ENCODE assay signal across 8 cellular contexts in the genomic region with DNA sequence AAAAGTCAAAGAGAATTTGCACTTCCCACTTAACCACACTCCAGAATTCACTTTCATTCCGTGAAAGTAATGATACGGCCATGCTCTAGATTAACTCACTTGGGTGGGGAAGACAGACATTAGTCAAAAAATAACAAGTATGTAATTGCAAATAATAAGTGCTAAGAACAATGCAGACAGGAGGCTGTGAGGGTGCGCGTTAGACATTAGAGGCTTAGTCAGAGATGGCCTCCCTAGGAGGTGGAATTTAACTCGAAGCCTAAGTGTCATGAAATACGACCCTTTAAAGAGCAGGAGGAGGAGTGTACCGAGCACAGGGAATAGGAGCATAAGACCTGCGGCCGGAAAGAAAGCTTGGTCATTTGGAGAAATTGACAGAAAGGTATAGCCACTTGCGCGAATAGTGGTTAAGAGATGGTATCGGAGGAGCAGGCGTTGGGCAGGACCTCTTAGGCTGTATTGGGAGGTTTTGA. TPM values are rescaled to one million over a fixed set of nuclear protein-coding genes. Genes with fewer than 3 reads are reported as not detected.
A peak's percentile ranks its signal among the peaks of the same experiment; 100 is the strongest.
DNase-seq lines count a peak whose midpoint lies in the region; ATAC-seq and TF ChIP-seq lines count a peak whose summit lies in the region.

No MANE protein-coding gene starts in this region.

- no peaks in the 10 kb centered on the region for H3K27me3 ChIP-seq in iPS-15b (ENCODE audit: control insufficient read depth, insufficient read depth, low read length)

- peak; percentile 9 for ATAC-seq in GM18498 (IDR thresholded peaks at IDR 0.05; ENCODE audit: unreplicated experiment)

- POLR2A ChIA-PET in AG04449 (lab: Yijun Ruan, JAX) = interaction anchor here (0.8 kb wide), 1 partner anchor 10 kb away, joined by 3 read pairs; no protein-coding TSS in a partner anchor

- H3K9me3 Mint-ChIP-seq in activated T-cell treated with anti-CD3 and anti-CD28 coated beads, Interleukin-2, amount 50 U/mL, for 24 hours = no peaks in the 10 kb centered on the region

- H3K9me3 ChIP-seq in iPS-15b (ENCODE audit: control insufficient read depth, insufficient read depth, low read length) = no peaks in the 10 kb centered on the region

- DNase-seq in AG04449 (ENCODE audit: low read depth, low spot score) (no peak), LHCN-M2 (ENCODE audit: low read depth) (peak; percentile 40), amniotic stem cell (lab: John Stamatoyannopoulos, UW) (no peak)
- DNase-seq in activated T-cell treated with anti-CD3 and anti-CD28 coated beads, Interleukin-2, amount 50 U/mL, for 24 hours = peak; percentile 44
- peak; percentile 23 for DNase-seq in stimulated activated CD4-positive, alpha-beta T cell treated with anti-CD3 and anti-CD28 coated beads, Interleukin-4, amount 100 ng/mL, for 24 hours
- no peak for DNase-seq in effector CD8-positive, alpha-beta T cell (lab: John Stamatoyannopoulos, UW)

- H3K4me3 ChIP-seq in AG04449 (ENCODE audit: low read depth, low read length) = peak overlapping the region; percentile 86
- H3K4me3 ChIP-seq in iPS-15b (ENCODE audit: low read depth, low read length) = peak overlapping the region; percentile 93

- peaks cover 9% of the 10 kb centered on the region for H3K36me3 ChIP-seq in iPS-15b (ENCODE audit: control insufficient read depth, insufficient read depth, low read length)

- H3K4me3 Mint-ChIP-seq in activated T-cell treated with anti-CD3 and anti-CD28 coated beads, Interleukin-2, amount 50 U/mL, for 24 hours = no peak overlapping the region

- TF ChIP-seq CTCF in AG04449 (IDR thresholded peaks at IDR 0.05; ENCODE audit: insufficient read depth, low read length, missing control alignments) = no peak

- no peak overlapping the region for H3K27ac Mint-ChIP-seq in activated T-cell treated with anti-CD3 and anti-CD28 coated beads, Interleukin-2, amount 50 U/mL, for 24 hours

- H3K4me1 ChIP-seq in iPS-15b (ENCODE audit: control insufficient read depth, insufficient read depth, low read length) = peaks cover 1% of the 10 kb centered on the region

- H3K9ac ChIP-seq in iPS-15b (ENCODE audit: low read depth, low read length) = peak overlapping the region; percentile 82

- CTCF ChIA-PET in AG04449 (lab: Yijun Ruan, JAX) = interaction anchor here (1.0 kb wide), 1 partner anchor 11 kb away, joined by 3 read pairs; no protein-coding TSS in a partner anchor

- peaks cover 14% of the 10 kb centered on the region for H3K27me3 Mint-ChIP-seq in activated T-cell treated with anti-CD3 and anti-CD28 coated beads, Interleukin-2, amount 50 U/mL, for 24 hours

- peaks cover 39% of the 10 kb centered on the region for H3K4me1 Mint-ChIP-seq in activated T-cell treated with anti-CD3 and anti-CD28 coated beads, Interleukin-2, amount 50 U/mL, for 24 hours (ENCODE audit: low read depth)

- H3K36me3 Mint-ChIP-seq in activated T-cell treated with anti-CD3 and anti-CD28 coated beads, Interleukin-2, amount 50 U/mL, for 24 hours (ENCODE audit: low read depth) = peaks cover 44% of the 10 kb centered on the region

RNA-seq across cellular contexts. Expression of a gene that starts 0.6 kb away (rescaled TPM):
- 10.0 and 10.8 TPM in 2 replicates for total RNA-seq in LHCN-M2 (2014; rRNA removed)
- 70.2 TPM for polyA plus RNA-seq in LHCN-M2 (2012)

Comparison
In these comparisons a context has a peak if more than half of its experiments do, and no peak if none do; other contexts are left out.
1. DNase-seq: peak in LHCN-M2 (single experiment), activated T-cell treated with anti-CD3 and anti-CD28 coated beads, Interleukin-2, amount 50 U/mL, for 24 hours (single experiment) and stimulated activated CD4-positive, alpha-beta T cell treated with anti-CD3 and anti-CD28 coated beads, Interleukin-4, amount 100 ng/mL, for 24 hours (single experiment); none in AG04449 (single experiment), effector CD8-positive, alpha-beta T cell (single experiment) and amniotic stem cell (single experiment).